Comparison of ENCODE assay signal across 8 cellular contexts in genomic region chr1:30929135-30929889, GRCh38. TPM values are rescaled to one million over a fixed set of nuclear protein-coding genes. Genes with fewer than 3 reads are reported as not detected.
DNase-seq lines count a peak whose midpoint lies in the region; ATAC-seq, FAIRE-seq and TF ChIP-seq lines count a peak whose summit lies in the region.

No MANE protein-coding gene starts in this region.

- H3K27ac ChIP-seq in A549: no peak overlapping the region

- no peak overlapping the region for H3K4me3 ChIP-seq in A549

- H3K9me3 ChIP-seq in A549: no peaks in the 10 kb centered on the region

- intact Hi-C loops in activated CD8-positive, alpha-beta T cell treated with anti-CD3 and anti-CD28 coated beads for 36 hours (cut with micrococcal nuclease): no loop called here

- H3K4me3 Mint-ChIP-seq in activated CD8-positive, alpha-beta T cell treated with anti-CD3 and anti-CD28 coated beads for 36 hours: no peak overlapping the region
- no peak overlapping the region for H3K4me3 Mint-ChIP-seq in natural killer cell treated with Interleukin-12 subunit alpha and Interleukin-12 subunit beta and Interleukin-15 and Interleukin-18, amount 100 ng/mL, for 72 hours

- peak; percentile 55 for TF ChIP-seq CTCF in A549 (IDR thresholded peaks at IDR 0.05)
- peak; percentile 84 for TF ChIP-seq CTCF in GM12873 (IDR thresholded peaks at IDR 0.05; ENCODE audit: insufficient read depth, low read depth, low read length, missing control alignments)
- TF ChIP-seq CTCF in activated CD8-positive, alpha-beta T cell treated with anti-CD3 and anti-CD28 coated beads for 36 hours (IDR thresholded peaks at IDR 0.05): peak; percentile 82

- H3K4me2 ChIP-seq in A549: no peak overlapping the region

- TF ChIP-seq POLR2A in A549 (IDR thresholded peaks at IDR 0.05; ENCODE audit: low read length) (no peak), erythroblast (IDR thresholded peaks at IDR 0.05; ENCODE audit: low read length) (no peak)

- CTCF ChIA-PET in A549 (lab: Yijun Ruan, JAX): interaction anchor here (0.8 to 3.6 kb wide), 19 partner anchors 9 to 210 kb away, joined by 3 to 35 read pairs (median 4); no protein-coding TSS in a partner anchor
- CTCF ChIA-PET in activated CD8-positive, alpha-beta T cell treated with anti-CD3 and anti-CD28 coated beads for 36 hours (lab: Charles Lee): interaction anchor here (0.6 to 7.6 kb wide), 28 partner anchors 9 to 210 kb away, joined by 3 to 82 read pairs (median 4); no protein-coding TSS in a partner anchor

- peak; percentile 37 to 40 for DNase-seq in A549 (ENCODE audit: low read depth in 1 of 2, low spot score in 1 of 2)
- DNase-seq in NCI-H226: peak; percentile 16
- peak; percentile 70 for DNase-seq in activated CD8-positive, alpha-beta T cell treated with anti-CD3 and anti-CD28 coated beads for 36 hours
- DNase-seq in erythroblast (lab: John Stamatoyannopoulos, UW): peak; percentile 56 to 74
- peak; percentile 68 for DNase-seq in natural killer cell treated with Interleukin-12 subunit alpha and Interleukin-12 subunit beta and Interleukin-15 and Interleukin-18, amount 100 ng/mL, for 72 hours (ENCODE audit: low spot score)

- POLR2A ChIA-PET in A549 (lab: Yijun Ruan, JAX): no interaction called here
- POLR2A ChIA-PET in activated CD8-positive, alpha-beta T cell treated with anti-CD3 and anti-CD28 coated beads for 36 hours (lab: Charles Lee): interaction anchor here (0.5 to 1.0 kb wide), 5 partner anchors 13 to 187 kb away, joined by 3 to 7 read pairs (median 3); no protein-coding TSS in a partner anchor

- no peak overlapping the region for H3K27ac Mint-ChIP-seq in activated CD8-positive, alpha-beta T cell treated with anti-CD3 and anti-CD28 coated beads for 36 hours
- H3K27ac Mint-ChIP-seq in natural killer cell treated with Interleukin-12 subunit alpha and Interleukin-12 subunit beta and Interleukin-15 and Interleukin-18, amount 100 ng/mL, for 72 hours: peak overlapping the region in 1 of 2 donors; percentile 20

- ATAC-seq in A549 (peak; percentile 78 to 79), HG03565 (IDR thresholded peaks at IDR 0.05; ENCODE audit: unreplicated experiment) (no peak), HG03108 (IDR thresholded peaks at IDR 0.05; ENCODE audit: unreplicated experiment) (no peak)
- ATAC-seq in activated CD8-positive, alpha-beta T cell treated with anti-CD3 and anti-CD28 coated beads for 36 hours: peak; percentile 88
- peak; percentile 87 to 88 for ATAC-seq in natural killer cell treated with Interleukin-12 subunit alpha and Interleukin-12 subunit beta and Interleukin-15 and Interleukin-18, amount 100 ng/mL, for 72 hours

- peaks cover 9% of the 10 kb centered on the region for H3K36me3 Mint-ChIP-seq in activated CD8-positive, alpha-beta T cell treated with anti-CD3 and anti-CD28 coated beads for 36 hours (ENCODE audit: low read depth)
- peaks cover 5% of the 10 kb centered on the region for H3K36me3 Mint-ChIP-seq in natural killer cell treated with Interleukin-12 subunit alpha and Interleukin-12 subunit beta and Interleukin-15 and Interleukin-18, amount 100 ng/mL, for 72 hours

- no peak for TF ChIP-seq EP300 in A549 (IDR thresholded peaks at IDR 0.05)

- H3K27me3 Mint-ChIP-seq in activated CD8-positive, alpha-beta T cell treated with anti-CD3 and anti-CD28 coated beads for 36 hours: no peaks in the 10 kb centered on the region
- H3K27me3 Mint-ChIP-seq in natural killer cell treated with Interleukin-12 subunit alpha and Interleukin-12 subunit beta and Interleukin-15 and Interleukin-18, amount 100 ng/mL, for 72 hours: no peaks in the 10 kb centered on the region

- H3K4me1 ChIP-seq in A549: peaks cover 9% of the 10 kb centered on the region; the same call in 2 of the 3 replicates

- no peak for FAIRE-seq in A549 (lab: Jason Lieb, UNC)

- H3K9me3 Mint-ChIP-seq in activated CD8-positive, alpha-beta T cell treated with anti-CD3 and anti-CD28 coated beads for 36 hours: no peaks in the 10 kb centered on the region
- no peaks in the 10 kb centered on the region for H3K9me3 Mint-ChIP-seq in natural killer cell treated with Interleukin-12 subunit alpha and Interleukin-12 subunit beta and Interleukin-15 and Interleukin-18, amount 100 ng/mL, for 72 hours

- peak; percentile 51 to 67 for TF ChIP-seq RAD21 in A549 (conservative IDR thresholded peaks at IDR 0.05 in 1 of 2, IDR thresholded peaks at IDR 0.05 in 1 of 2)

- peaks cover 5% of the 10 kb centered on the region for H3K4me1 Mint-ChIP-seq in activated CD8-positive, alpha-beta T cell treated with anti-CD3 and anti-CD28 coated beads for 36 hours (ENCODE audit: low read depth)
- H3K4me1 Mint-ChIP-seq in natural killer cell treated with Interleukin-12 subunit alpha and Interleukin-12 subunit beta and Interleukin-15 and Interleukin-18, amount 100 ng/mL, for 72 hours (ENCODE audit: low read depth in 2 of 2): peaks cover 13% of the 10 kb centered on the region in 2 donors

- WGBS in A549 (ENCODE audit: missing lambda C conversion rate): 44% methylated on average over 6 of the region's 6 CpGs

TF ChIP-seq in A549, 52 proteins besides CTCF, POLR2A, EP300 and RAD21:
- TF ChIP-seq CHD4 (IDR thresholded peaks at IDR 0.05; ENCODE audit: borderline replicate concordance) (no peak), CBX2 (IDR thresholded peaks at IDR 0.05; ENCODE audit: borderline replicate concordance, low read depth) (no peak), SMC3 (IDR thresholded peaks at IDR 0.05) (peak; percentile 48; the same call in 2 of the 3 replicates), POLR2AphosphoS2 (conservative IDR thresholded peaks at IDR 0.05; ENCODE audit: low read length) (no peak), HEYL (CRISPR knock-in tag; IDR thresholded peaks at IDR 0.05) (no peak)
TF ChIP-seq in A549: peak in this region for 1.

RNA-seq across cellular contexts. Expression of gene SDC3, which starts 20.8 kb away (rescaled TPM):
- polyA plus RNA-seq in A549 (2011; rRNA removed) (2.0 and 4.1 TPM in 2 replicates), A549 (2017; fragmentation: RNase III; extraction: RNeasy Plus Mini Kit Qiagen cat#74134 plus additional on column Dnase treatment) (8.4 to 10.0 TPM (median 8.9 TPM) in 3 replicates)
- polyA plus RNA-seq in A549 (2012; cell fraction: cytosol; rRNA removed): 1.9 and 3.6 TPM in 2 replicates
- 4.6 and 7.6 TPM in 2 replicates for polyA plus RNA-seq in A549 (2012; cell fraction: nucleus; rRNA removed)
- polyA minus RNA-seq in A549 (2011; rRNA and poly(A)+ RNA removed): 4.4 and 4.6 TPM in 2 replicates
- total RNA-seq in activated CD8-positive, alpha-beta T cell treated with anti-CD3 and anti-CD28 coated beads for 36 hours: under 1 TPM; 0.04 to 0.14 TPM
- under 1 TPM in 1 of 2 donors, not detected in 1; 0.11 TPM for total RNA-seq in natural killer cell treated with Interleukin-12 subunit alpha and Interleukin-12 subunit beta and Interleukin-15 and Interleukin-18, amount 100 ng/mL, for 72 hours

Comparison
In these comparisons a context has a peak if more than half of its experiments do, and no peak if none do; other contexts are left out.
1. ATAC-seq: peak in A549 (2 of 2), activated CD8-positive, alpha-beta T cell treated with anti-CD3 and anti-CD28 coated beads for 36 hours (single experiment) and natural killer cell treated with Interleukin-12 subunit alpha and Interleukin-12 subunit beta and Interleukin-15 and Interleukin-18, amount 100 ng/mL, for 72 hours (2 of 2); none in HG03565 (single experiment) and HG03108 (single experiment).
2. DNase-seq: peak in every context shown above with its lines; median percentile 70 in activated CD8-positive, alpha-beta T cell treated with anti-CD3 and anti-CD28 coated beads for 36 hours; 68 in natural killer cell treated with Interleukin-12 subunit alpha and Interleukin-12 subunit beta and Interleukin-15 and Interleukin-18, amount 100 ng/mL, for 72 hours; 65 in erythroblast; 38 in A549; 16 in NCI-H226.
3. Peak in every context shown above with its lines, with median percentiles within 50 percentile points of each other: CTCF ChIP-seq.